1 cellular context compared by ENCODE assay signal in the genomic region with DNA sequence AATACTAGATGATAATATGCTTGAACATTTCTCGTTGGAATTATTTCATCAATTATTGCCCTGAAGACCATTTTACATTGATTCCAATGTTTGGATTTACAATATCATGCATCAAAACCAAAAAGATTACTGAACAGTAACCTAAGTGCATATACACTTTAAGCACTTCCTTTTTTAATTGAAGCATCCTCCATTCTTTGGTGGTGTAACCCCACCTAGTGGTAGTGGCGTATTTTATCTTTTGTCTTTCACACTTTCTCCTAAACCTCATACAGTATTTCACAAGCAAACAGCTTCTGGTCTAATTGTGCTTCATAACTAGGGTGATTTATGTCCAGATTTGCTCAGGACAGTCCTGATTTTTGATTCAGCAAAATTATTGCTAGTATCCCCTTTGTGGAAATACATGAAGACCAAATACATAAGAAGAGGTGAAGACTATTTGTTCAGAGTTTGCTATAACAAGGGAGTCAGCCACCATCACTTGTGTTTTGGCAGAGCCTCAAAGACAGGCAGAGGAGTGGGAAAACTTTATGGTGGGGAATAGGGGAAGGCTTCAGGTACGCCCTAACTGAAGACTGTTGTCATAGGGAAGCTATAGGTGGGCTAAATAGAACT.
TF ChIP-seq lines count a peak whose summit lies in the region.

No MANE protein-coding gene starts in this region.

TF ChIP-seq in Ishikawa, 13 proteins besides CTCF, POLR2A, EP300 and RAD21 (continued from another document):
- TF ChIP-seq, protein P1, sequence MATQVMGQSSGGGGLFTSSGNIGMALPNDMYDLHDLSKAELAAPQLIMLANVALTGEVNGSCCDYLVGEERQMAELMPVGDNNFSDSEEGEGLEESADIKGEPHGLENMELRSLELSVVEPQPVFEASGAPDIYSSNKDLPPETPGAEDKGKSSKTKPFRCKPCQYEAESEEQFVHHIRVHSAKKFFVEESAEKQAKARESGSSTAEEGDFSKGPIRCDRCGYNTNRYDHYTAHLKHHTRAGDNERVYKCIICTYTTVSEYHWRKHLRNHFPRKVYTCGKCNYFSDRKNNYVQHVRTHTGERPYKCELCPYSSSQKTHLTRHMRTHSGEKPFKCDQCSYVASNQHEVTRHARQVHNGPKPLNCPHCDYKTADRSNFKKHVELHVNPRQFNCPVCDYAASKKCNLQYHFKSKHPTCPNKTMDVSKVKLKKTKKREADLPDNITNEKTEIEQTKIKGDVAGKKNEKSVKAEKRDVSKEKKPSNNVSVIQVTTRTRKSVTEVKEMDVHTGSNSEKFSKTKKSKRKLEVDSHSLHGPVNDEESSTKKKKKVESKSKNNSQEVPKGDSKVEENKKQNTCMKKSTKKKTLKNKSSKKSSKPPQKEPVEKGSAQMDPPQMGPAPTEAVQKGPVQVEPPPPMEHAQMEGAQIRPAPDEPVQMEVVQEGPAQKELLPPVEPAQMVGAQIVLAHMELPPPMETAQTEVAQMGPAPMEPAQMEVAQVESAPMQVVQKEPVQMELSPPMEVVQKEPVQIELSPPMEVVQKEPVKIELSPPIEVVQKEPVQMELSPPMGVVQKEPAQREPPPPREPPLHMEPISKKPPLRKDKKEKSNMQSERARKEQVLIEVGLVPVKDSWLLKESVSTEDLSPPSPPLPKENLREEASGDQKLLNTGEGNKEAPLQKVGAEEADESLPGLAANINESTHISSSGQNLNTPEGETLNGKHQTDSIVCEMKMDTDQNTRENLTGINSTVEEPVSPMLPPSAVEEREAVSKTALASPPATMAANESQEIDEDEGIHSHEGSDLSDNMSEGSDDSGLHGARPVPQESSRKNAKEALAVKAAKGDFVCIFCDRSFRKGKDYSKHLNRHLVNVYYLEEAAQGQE (IDR thresholded peaks at IDR 0.05; ENCODE audit: low read depth), result no peak
- TF ChIP-seq, protein P2, sequence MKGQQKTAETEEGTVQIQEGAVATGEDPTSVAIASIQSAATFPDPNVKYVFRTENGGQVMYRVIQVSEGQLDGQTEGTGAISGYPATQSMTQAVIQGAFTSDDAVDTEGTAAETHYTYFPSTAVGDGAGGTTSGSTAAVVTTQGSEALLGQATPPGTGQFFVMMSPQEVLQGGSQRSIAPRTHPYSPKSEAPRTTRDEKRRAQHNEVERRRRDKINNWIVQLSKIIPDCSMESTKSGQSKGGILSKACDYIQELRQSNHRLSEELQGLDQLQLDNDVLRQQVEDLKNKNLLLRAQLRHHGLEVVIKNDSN (IDR thresholded peaks at IDR 0.05), result no peak
- TF ChIP-seq EGR1 (IDR thresholded peaks at IDR 0.05) (no peak), ZBTB7A (IDR thresholded peaks at IDR 0.05; ENCODE audit: low read depth) (no peak)
TF ChIP-seq in Ishikawa: peak in this region for 0.
